1 cellular context compared by ENCODE assay signal in the genomic region with DNA sequence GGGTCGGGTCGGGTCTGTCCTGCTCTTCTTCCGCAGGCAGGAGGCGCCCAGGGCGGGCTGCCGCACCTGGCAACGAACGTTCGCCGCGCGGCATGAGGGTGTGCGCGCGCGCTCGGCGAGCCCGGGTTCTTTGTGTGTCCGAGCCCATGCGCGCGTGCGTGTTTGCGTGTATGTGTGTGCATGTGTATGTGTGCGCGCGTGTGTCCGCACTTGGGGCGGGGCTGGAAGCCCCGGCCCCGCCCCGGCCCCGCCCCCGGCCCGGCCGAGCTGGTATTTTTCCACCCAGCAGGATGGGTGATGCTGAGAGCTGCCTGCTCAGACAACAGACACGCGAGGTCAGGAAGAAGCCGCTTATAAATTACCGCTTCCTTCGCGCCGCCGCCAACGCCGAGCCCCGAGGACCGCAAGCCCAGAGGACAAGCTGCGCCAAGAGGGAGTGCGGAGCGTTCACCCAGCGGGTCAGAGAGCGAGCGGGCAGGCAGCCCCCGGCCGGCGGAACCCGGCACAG.
TF ChIP-seq lines count a peak whose summit lies in the region.

SLC6A6 (plus strand) TSS at position 303 of the 508 bp plus-strand sequence. CDS start 41,029 bp downstream, outside the sequence.

TF ChIP-seq in HepG2, 621 proteins besides CTCF, POLR2A, EP300 and RAD21 (continued from another document and continues in another):
- no peak for TF ChIP-seq ZNF281 (CRISPR knock-in tag; IDR thresholded peaks at IDR 0.05; ENCODE audit: borderline replicate concordance)
- TF ChIP-seq SP140L (CRISPR knock-in tag; IDR thresholded peaks at IDR 0.05; ENCODE audit: borderline replicate concordance): no peak
- peak; percentile 66; the same call in 1 of the 2 replicates for TF ChIP-seq ZNF138 (CRISPR knock-in tag; IDR thresholded peaks at IDR 0.05; ENCODE audit: low read depth)
- TF ChIP-seq KMT2A (CRISPR knock-in tag; IDR thresholded peaks at IDR 0.05): peak; percentile 63
- TF ChIP-seq RBM22 (optimal IDR thresholded peaks at IDR 0.05; ENCODE audit: low read length): no peak
- peak; percentile 30; the same call in 1 of the 2 replicates for TF ChIP-seq NCOA2 (CRISPR knock-in tag; IDR thresholded peaks at IDR 0.05)
- no peak; the same call in 1 of the 2 replicates for TF ChIP-seq HIVEP1 (CRISPR knock-in tag; IDR thresholded peaks at IDR 0.05)
- no peak for TF ChIP-seq CBX2 (IDR thresholded peaks at IDR 0.05; ENCODE audit: low read depth, low read length)
- no peak for TF ChIP-seq CBX2 (CRISPR knock-in tag; IDR thresholded peaks at IDR 0.05; ENCODE audit: low read depth)
- TF ChIP-seq GATA4 (IDR thresholded peaks at IDR 0.05; ENCODE audit: borderline replicate concordance, low read depth): no peak
- no peak for TF ChIP-seq NR2C2 (CRISPR knock-in tag; IDR thresholded peaks at IDR 0.05; ENCODE audit: borderline replicate concordance)
- no peak for TF ChIP-seq ARHGAP35 (CRISPR knock-in tag; IDR thresholded peaks at IDR 0.05; ENCODE audit: borderline replicate concordance)
- no peak for TF ChIP-seq KLF15 (CRISPR knock-in tag; IDR thresholded peaks at IDR 0.05; ENCODE audit: borderline replicate concordance)
- no peak for TF ChIP-seq SIN3B (IDR thresholded peaks at IDR 0.05; ENCODE audit: low read length)
- 0 out of 2 replicates have a peak, but pooled peaks have one; percentile 23 for TF ChIP-seq ZNF253 (CRISPR knock-in tag; IDR thresholded peaks at IDR 0.05; ENCODE audit: borderline replicate concordance)
- TF ChIP-seq MEIS1 (CRISPR knock-in tag; IDR thresholded peaks at IDR 0.05; ENCODE audit: borderline replicate concordance): no peak
- no peak for TF ChIP-seq HOXA9 (CRISPR knock-in tag; IDR thresholded peaks at IDR 0.05; ENCODE audit: borderline replicate concordance)
- TF ChIP-seq ZFP41 (CRISPR knock-in tag; IDR thresholded peaks at IDR 0.05; ENCODE audit: borderline replicate concordance): no peak
- TF ChIP-seq SNAI1 (CRISPR knock-in tag; IDR thresholded peaks at IDR 0.05; ENCODE audit: borderline replicate concordance): 0 out of 2 replicates have a peak, but pooled peaks have one; percentile 43
- peak; percentile 9 for TF ChIP-seq ZNF781 (CRISPR knock-in tag; IDR thresholded peaks at IDR 0.05; ENCODE audit: borderline replicate concordance, not compliant biosample characterization)
- TF ChIP-seq, protein P1, sequence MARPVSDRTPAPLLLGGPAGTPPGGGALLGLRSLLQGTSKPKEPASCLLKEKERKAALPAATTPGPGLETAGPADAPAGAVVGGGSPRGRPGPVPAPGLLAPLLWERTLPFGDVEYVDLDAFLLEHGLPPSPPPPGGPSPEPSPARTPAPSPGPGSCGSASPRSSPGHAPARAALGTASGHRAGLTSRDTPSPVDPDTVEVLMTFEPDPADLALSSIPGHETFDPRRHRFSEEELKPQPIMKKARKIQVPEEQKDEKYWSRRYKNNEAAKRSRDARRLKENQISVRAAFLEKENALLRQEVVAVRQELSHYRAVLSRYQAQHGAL (CRISPR knock-in tag; IDR thresholded peaks at IDR 0.05; ENCODE audit: not compliant biosample characterization): no peak
- TF ChIP-seq, protein P2, sequence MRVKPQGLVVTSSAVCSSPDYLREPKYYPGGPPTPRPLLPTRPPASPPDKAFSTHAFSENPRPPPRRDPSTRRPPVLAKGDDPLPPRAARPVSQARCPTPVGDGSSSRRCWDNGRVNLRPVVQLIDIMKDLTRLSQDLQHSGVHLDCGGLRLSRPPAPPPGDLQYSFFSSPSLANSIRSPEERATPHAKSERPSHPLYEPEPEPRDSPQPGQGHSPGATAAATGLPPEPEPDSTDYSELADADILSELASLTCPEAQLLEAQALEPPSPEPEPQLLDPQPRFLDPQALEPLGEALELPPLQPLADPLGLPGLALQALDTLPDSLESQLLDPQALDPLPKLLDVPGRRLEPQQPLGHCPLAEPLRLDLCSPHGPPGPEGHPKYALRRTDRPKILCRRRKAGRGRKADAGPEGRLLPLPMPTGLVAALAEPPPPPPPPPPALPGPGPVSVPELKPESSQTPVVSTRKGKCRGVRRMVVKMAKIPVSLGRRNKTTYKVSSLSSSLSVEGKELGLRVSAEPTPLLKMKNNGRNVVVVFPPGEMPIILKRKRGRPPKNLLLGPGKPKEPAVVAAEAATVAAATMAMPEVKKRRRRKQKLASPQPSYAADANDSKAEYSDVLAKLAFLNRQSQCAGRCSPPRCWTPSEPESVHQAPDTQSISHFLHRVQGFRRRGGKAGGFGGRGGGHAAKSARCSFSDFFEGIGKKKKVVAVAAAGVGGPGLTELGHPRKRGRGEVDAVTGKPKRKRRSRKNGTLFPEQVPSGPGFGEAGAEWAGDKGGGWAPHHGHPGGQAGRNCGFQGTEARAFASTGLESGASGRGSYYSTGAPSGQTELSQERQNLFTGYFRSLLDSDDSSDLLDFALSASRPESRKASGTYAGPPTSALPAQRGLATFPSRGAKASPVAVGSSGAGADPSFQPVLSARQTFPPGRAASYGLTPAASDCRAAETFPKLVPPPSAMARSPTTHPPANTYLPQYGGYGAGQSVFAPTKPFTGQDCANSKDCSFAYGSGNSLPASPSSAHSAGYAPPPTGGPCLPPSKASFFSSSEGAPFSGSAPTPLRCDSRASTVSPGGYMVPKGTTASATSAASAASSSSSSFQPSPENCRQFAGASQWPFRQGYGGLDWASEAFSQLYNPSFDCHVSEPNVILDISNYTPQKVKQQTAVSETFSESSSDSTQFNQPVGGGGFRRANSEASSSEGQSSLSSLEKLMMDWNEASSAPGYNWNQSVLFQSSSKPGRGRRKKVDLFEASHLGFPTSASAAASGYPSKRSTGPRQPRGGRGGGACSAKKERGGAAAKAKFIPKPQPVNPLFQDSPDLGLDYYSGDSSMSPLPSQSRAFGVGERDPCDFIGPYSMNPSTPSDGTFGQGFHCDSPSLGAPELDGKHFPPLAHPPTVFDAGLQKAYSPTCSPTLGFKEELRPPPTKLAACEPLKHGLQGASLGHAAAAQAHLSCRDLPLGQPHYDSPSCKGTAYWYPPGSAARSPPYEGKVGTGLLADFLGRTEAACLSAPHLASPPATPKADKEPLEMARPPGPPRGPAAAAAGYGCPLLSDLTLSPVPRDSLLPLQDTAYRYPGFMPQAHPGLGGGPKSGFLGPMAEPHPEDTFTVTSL (CRISPR knock-in tag; IDR thresholded peaks at IDR 0.05; ENCODE audit: borderline replicate concordance): no peak
- TF ChIP-seq MAFK (conservative IDR thresholded peaks at IDR 0.05 in 1 of 2, IDR thresholded peaks at IDR 0.05 in 1 of 2; ENCODE audit: low read length in 2 of 2): no peak
- TF ChIP-seq ZEB1 (IDR thresholded peaks at IDR 0.05; ENCODE audit: insufficient replicate concordance, low read depth): no peak
- TF ChIP-seq, protein P3, sequence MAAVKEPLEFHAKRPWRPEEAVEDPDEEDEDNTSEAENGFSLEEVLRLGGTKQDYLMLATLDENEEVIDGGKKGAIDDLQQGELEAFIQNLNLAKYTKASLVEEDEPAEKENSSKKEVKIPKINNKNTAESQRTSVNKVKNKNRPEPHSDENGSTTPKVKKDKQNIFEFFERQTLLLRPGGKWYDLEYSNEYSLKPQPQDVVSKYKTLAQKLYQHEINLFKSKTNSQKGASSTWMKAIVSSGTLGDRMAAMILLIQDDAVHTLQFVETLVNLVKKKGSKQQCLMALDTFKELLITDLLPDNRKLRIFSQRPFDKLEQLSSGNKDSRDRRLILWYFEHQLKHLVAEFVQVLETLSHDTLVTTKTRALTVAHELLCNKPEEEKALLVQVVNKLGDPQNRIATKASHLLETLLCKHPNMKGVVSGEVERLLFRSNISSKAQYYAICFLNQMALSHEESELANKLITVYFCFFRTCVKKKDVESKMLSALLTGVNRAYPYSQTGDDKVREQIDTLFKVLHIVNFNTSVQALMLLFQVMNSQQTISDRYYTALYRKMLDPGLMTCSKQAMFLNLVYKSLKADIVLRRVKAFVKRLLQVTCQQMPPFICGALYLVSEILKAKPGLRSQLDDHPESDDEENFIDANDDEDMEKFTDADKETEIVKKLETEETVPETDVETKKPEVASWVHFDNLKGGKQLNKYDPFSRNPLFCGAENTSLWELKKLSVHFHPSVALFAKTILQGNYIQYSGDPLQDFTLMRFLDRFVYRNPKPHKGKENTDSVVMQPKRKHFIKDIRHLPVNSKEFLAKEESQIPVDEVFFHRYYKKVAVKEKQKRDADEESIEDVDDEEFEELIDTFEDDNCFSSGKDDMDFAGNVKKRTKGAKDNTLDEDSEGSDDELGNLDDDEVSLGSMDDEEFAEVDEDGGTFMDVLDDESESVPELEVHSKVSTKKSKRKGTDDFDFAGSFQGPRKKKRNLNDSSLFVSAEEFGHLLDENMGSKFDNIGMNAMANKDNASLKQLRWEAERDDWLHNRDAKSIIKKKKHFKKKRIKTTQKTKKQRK (IDR thresholded peaks at IDR 0.05; ENCODE audit: low read length): no peak
- TF ChIP-seq HOXA5 (CRISPR knock-in tag; IDR thresholded peaks at IDR 0.05): no peak; the same call in 1 of the 2 replicates
- no peak for TF ChIP-seq STAT6 (CRISPR knock-in tag; IDR thresholded peaks at IDR 0.05; ENCODE audit: borderline replicate concordance)
- TF ChIP-seq, protein P4, sequence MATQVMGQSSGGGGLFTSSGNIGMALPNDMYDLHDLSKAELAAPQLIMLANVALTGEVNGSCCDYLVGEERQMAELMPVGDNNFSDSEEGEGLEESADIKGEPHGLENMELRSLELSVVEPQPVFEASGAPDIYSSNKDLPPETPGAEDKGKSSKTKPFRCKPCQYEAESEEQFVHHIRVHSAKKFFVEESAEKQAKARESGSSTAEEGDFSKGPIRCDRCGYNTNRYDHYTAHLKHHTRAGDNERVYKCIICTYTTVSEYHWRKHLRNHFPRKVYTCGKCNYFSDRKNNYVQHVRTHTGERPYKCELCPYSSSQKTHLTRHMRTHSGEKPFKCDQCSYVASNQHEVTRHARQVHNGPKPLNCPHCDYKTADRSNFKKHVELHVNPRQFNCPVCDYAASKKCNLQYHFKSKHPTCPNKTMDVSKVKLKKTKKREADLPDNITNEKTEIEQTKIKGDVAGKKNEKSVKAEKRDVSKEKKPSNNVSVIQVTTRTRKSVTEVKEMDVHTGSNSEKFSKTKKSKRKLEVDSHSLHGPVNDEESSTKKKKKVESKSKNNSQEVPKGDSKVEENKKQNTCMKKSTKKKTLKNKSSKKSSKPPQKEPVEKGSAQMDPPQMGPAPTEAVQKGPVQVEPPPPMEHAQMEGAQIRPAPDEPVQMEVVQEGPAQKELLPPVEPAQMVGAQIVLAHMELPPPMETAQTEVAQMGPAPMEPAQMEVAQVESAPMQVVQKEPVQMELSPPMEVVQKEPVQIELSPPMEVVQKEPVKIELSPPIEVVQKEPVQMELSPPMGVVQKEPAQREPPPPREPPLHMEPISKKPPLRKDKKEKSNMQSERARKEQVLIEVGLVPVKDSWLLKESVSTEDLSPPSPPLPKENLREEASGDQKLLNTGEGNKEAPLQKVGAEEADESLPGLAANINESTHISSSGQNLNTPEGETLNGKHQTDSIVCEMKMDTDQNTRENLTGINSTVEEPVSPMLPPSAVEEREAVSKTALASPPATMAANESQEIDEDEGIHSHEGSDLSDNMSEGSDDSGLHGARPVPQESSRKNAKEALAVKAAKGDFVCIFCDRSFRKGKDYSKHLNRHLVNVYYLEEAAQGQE (IDR thresholded peaks at IDR 0.05; ENCODE audit: borderline replicate concordance in 1 of 2, low read depth in 1 of 2, low read length in 2 of 2): peak in 1 of 2 experiments; percentile 41; a peak in 1 of 4 replicates
- TF ChIP-seq RCOR2 (CRISPR knock-in tag; IDR thresholded peaks at IDR 0.05): no peak
- TF ChIP-seq DPF2 (CRISPR knock-in tag; IDR thresholded peaks at IDR 0.05; ENCODE audit: borderline replicate concordance, low read depth): no peak
- TF ChIP-seq TFAP4 (IDR thresholded peaks at IDR 0.05; ENCODE audit: borderline replicate concordance, low read depth): no peak
- TF ChIP-seq ARID2 (CRISPR knock-in tag; IDR thresholded peaks at IDR 0.05; ENCODE audit: borderline replicate concordance): no peak
